18 cellular contexts compared by ENCODE assay signal in genomic region chr7:39845011-39845410, GRCh38.
DNase-seq lines count a peak whose midpoint lies in the region; ATAC-seq and TF ChIP-seq lines count a peak whose summit lies in the region.
"Had no signal": no experiment of that assay in that cellular context is flagged by ENCODE, and none has a peak within 500 bp of the region (broad histone marks: within the 10 kb centered on the region; RNA-seq: fewer than 3 reads in every experiment).

No MANE protein-coding gene starts in this region.

- H3K9me3 Mint-ChIP-seq in endothelial cell (ENCODE audit: unreplicated experiment) = no peaks in the 10 kb centered on the region
- H3K9me3 Mint-ChIP-seq: CD4-positive, alpha-beta memory T cell; HFFc6 had no signal

- H3K4me1 Mint-ChIP-seq in endothelial cell (ENCODE audit: unreplicated experiment) = no peaks in the 10 kb centered on the region
- H3K4me1 Mint-ChIP-seq: CD4-positive, alpha-beta memory T cell had no signal

- POLR2A ChIA-PET in PC-3 (lab: Charles Lee; ENCODE audit: unreplicated experiment) = no interaction called here

- no peak overlapping the region for H3K4me3 Mint-ChIP-seq in endothelial cell (ENCODE audit: unreplicated experiment)
- H3K4me3 Mint-ChIP-seq: CD4-positive, alpha-beta memory T cell; HFFc6 had no signal

- H4K20me1 ChIP-seq in PC-3 (ENCODE audit: low read length) (no peaks in the 10 kb centered on the region), hepatocyte (ENCODE audit: insufficient read depth, poor library complexity, severe bottlenecking) (no peaks in the 10 kb centered on the region)

- H3K36me3 ChIP-seq in PC-3 (ENCODE audit: low read depth, low read length) (no peaks in the 10 kb centered on the region), hepatocyte (replicated peaks; ENCODE audit: insufficient read depth, low read depth) (no peaks in the 10 kb centered on the region)
- H3K36me3 ChIP-seq: BE2C had no signal

- no TSS peak for BruUV-seq in PC-3 (replicated peaks; lab: Mats Ljungman, UMichigan)

- H3K4me1 ChIP-seq in PC-3 (ENCODE audit: insufficient read depth, low read length) (peaks cover 13% of the 10 kb centered on the region; the same call in 1 of the 2 replicates), hepatocyte (ENCODE audit: insufficient read depth) (no peaks in the 10 kb centered on the region)
- H3K4me1 ChIP-seq: BE2C had no signal

- H2AFZ ChIP-seq in PC-3 (ENCODE audit: low read length) = no peak overlapping the region
- no peak overlapping the region for H2AFZ ChIP-seq in hepatocyte

- H3K79me2 ChIP-seq in PC-3 (ENCODE audit: low read length) (no peaks in the 10 kb centered on the region), hepatocyte (no peaks in the 10 kb centered on the region)

- H3K36me3 Mint-ChIP-seq in endothelial cell (ENCODE audit: low read depth, unreplicated experiment) = no peaks in the 10 kb centered on the region
- H3K36me3 Mint-ChIP-seq: CD4-positive, alpha-beta memory T cell had no signal

- no peak overlapping the region for H3K27ac ChIP-seq in PC-3 (ENCODE audit: low read length)
- peak overlapping the region; percentile 12 for H3K27ac ChIP-seq in hepatocyte
- H3K27ac ChIP-seq: C4-2B had no signal

- WGBS in hepatocyte (ENCODE audit: low lambda C conversion rate, missing lambda C conversion rate) = 62% methylated on average over 2 of the region's 2 CpGs

- H3K9me2 ChIP-seq in PC-3 (replicated peaks; ENCODE audit: low read length) = no peaks in the 10 kb centered on the region
- H3K9me2 ChIP-seq in hepatocyte (replicated peaks; ENCODE audit: insufficient read depth) = no peaks in the 10 kb centered on the region

- no peak overlapping the region for H3K27ac Mint-ChIP-seq in endothelial cell (ENCODE audit: unreplicated experiment)
- H3K27ac Mint-ChIP-seq: CD4-positive, alpha-beta memory T cell; HFFc6 had no signal

- H3K9me3 ChIP-seq in PC-3 (ENCODE audit: low read length) (no peaks in the 10 kb centered on the region), hepatocyte (ENCODE audit: low read depth) (no peaks in the 10 kb centered on the region)
- H3K9me3 ChIP-seq: BE2C had no signal

- intact Hi-C loops in PC-3 (cut with micrococcal nuclease) = no loop called here

- CTCF ChIA-PET in PC-3 (lab: Charles Lee) = no interaction called here

- H3K27me3 Mint-ChIP-seq in endothelial cell (ENCODE audit: unreplicated experiment) = no peaks in the 10 kb centered on the region

- TF ChIP-seq CTCF in AG10803 (conservative IDR thresholded peaks at IDR 0.05; ENCODE audit: low read length) = no peak
- no peak for TF ChIP-seq CTCF in PC-3 (conservative IDR thresholded peaks at IDR 0.05; ENCODE audit: low read depth, low read length)
- TF ChIP-seq CTCF in hepatocyte (IDR thresholded peaks at IDR 0.05; ENCODE audit: poor library complexity) = no peak
- TF ChIP-seq CTCF in endothelial cell (IDR thresholded peaks at IDR 0.05; ENCODE audit: unreplicated experiment) = no peak

- H3K9ac ChIP-seq in PC-3 (ENCODE audit: low read length) = no peak overlapping the region

- peak; percentile 95 for ATAC-seq in PC-3

- H3K4me3 ChIP-seq in AG10803 (ENCODE audit: low read length) (no peak overlapping the region), PC-3 (ENCODE audit: low read length) (no peak overlapping the region), hepatocyte (no peak overlapping the region)

- H3K27me3 ChIP-seq in PC-3 (ENCODE audit: low read length) = no peaks in the 10 kb centered on the region
- H3K27me3 ChIP-seq in hepatocyte = no peaks in the 10 kb centered on the region

- H3K4me2 ChIP-seq in PC-3 (ENCODE audit: low read length) (peak overlapping the region; percentile 12; the same call in 1 of the 2 replicates), hepatocyte (no peak overlapping the region)

- peak; percentile 57 for DNase-seq in AG10803 (ENCODE audit: low read depth)
- DNase-seq in GM04504 (ENCODE audit: low read depth) = peak; percentile 39
- DNase-seq in PC-3 = peak; percentile 76
- no peak for DNase-seq in hepatocyte (ENCODE audit: low spot score)
- no peak for DNase-seq in iPS-NIHi7 (ENCODE audit: extremely low spot score)
- DNase-seq in endothelial cell (ENCODE audit: low spot score) = no peak
- no peak for DNase-seq in NCI-H446 (lab: John Stamatoyannopoulos, UW)
- DNase-seq: ACHN; BE2C; CD4-positive, alpha-beta memory T cell; DMS153; DND-41; GF-D8; HCEC 1CT; HFFc6; IMR-90; KBM-7 had no signal

- no peaks in the 10 kb centered on the region for H3F3A ChIP-seq in PC-3 (ENCODE audit: low read length, unreplicated experiment)

Comparison
In these comparisons a context has a peak if more than half of its experiments do, and no peak if none do; other contexts are left out.
1. DNase-seq: peak in AG10803 (single experiment), GM04504 (single experiment) and PC-3 (single experiment); none in hepatocyte (single experiment), iPS-NIHi7 (single experiment), endothelial cell (single experiment) and NCI-H446 (0 of 2).